9 cellular contexts compared by ENCODE assay signal in the genomic region with DNA sequence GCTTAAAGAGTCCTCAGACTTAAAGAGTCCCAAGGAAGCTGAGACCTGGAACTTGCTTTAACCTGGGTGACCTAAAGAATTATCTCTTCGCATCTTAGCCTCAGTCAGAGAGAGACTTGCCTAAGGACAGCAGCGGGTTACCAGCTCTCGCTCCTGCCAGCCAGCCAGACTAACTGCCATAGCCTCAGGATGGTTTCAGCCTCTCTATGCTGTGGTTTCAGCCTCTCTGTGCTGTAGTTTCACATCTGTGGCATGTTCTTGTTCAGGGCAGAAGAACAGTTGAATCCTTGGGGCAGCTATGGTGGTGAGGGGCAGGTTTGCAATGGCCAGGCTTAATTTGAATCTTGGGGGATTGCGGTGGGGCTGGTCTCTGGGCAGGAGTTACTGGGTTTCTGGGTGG. TPM values are rescaled to one million over a fixed set of nuclear protein-coding genes. Genes with fewer than 3 reads are reported as not detected.
A peak's percentile ranks its signal among the peaks of the same experiment; 100 is the strongest.
DNase-seq lines count a peak whose midpoint lies in the region; ATAC-seq and TF ChIP-seq lines count a peak whose summit lies in the region.
"Had no signal": no experiment of that assay in that cellular context is flagged by ENCODE, and none has a peak within 500 bp of the region (broad histone marks: within the 10 kb centered on the region; RNA-seq: fewer than 3 reads in every experiment).

No MANE protein-coding gene starts in this region.

- H3K27me3 Mint-ChIP-seq in CD8-positive, alpha-beta memory T cell: peaks cover 0 to 2% of the 10 kb centered on the region in 2 donors
- no peaks in the 10 kb centered on the region for H3K27me3 Mint-ChIP-seq in dendritic cell treated with granulocyte-macrophage colony-stimulating factor and Interleukin-4, amounts not matched to agents 40 ng/mL and 50 ng/mL, for 4 days
- H3K27me3 Mint-ChIP-seq in osteocyte (ENCODE audit: unreplicated experiment): no peaks in the 10 kb centered on the region

- H3K27ac Mint-ChIP-seq in CD8-positive, alpha-beta memory T cell: peak overlapping the region; percentile 30 to 93 (median 82)
- peak overlapping the region; percentile 98 for H3K27ac Mint-ChIP-seq in dendritic cell treated with granulocyte-macrophage colony-stimulating factor and Interleukin-4, amounts not matched to agents 40 ng/mL and 50 ng/mL, for 4 days
- peak overlapping the region; percentile 84 for H3K27ac Mint-ChIP-seq in osteocyte (ENCODE audit: unreplicated experiment)

- ATAC-seq in PC-3 (no peak), GM18520 (IDR thresholded peaks at IDR 0.05; ENCODE audit: unreplicated experiment) (no peak)

- peak overlapping the region; percentile 99 for H3K4me2 ChIP-seq in PC-3 (ENCODE audit: low read length)

- H3K27ac ChIP-seq in CD8-positive, alpha-beta memory T cell (ENCODE audit: low read depth, low read length): no peak overlapping the region
- no peak overlapping the region for H3K27ac ChIP-seq in PC-3 (ENCODE audit: low read length)

- CTCF ChIA-PET in CD8-positive, alpha-beta memory T cell (lab: Charles Lee): interaction anchor here (0.9 to 2.8 kb wide), 4 partner anchors 28 to 122 kb away, joined by 3 to 6 read pairs (median 4); no protein-coding TSS in a partner anchor
- CTCF ChIA-PET in PC-3 (lab: Charles Lee): no interaction called here

- no peak overlapping the region for H2AFZ ChIP-seq in PC-3 (ENCODE audit: low read length)

- peaks cover 5% of the 10 kb centered on the region for H3F3A ChIP-seq in PC-3 (ENCODE audit: low read length, unreplicated experiment)

- no peaks in the 10 kb centered on the region for H3K9me3 ChIP-seq in CD8-positive, alpha-beta memory T cell (ENCODE audit: low read length)
- no peaks in the 10 kb centered on the region for H3K9me3 ChIP-seq in PC-3 (ENCODE audit: low read length)

- POLR2A ChIA-PET in CD8-positive, alpha-beta memory T cell (lab: Charles Lee): interaction anchor here (0.9 to 2.6 kb wide), 3 partner anchors 10 to 121 kb away, joined by 3 to 13 read pairs (median 4); no protein-coding TSS in a partner anchor
- POLR2A ChIA-PET in PC-3 (lab: Charles Lee; ENCODE audit: unreplicated experiment): no interaction called here

- no peak for DNase-seq in CD8-positive, alpha-beta memory T cell
- DNase-seq in PC-3 (no peak), osteocyte (ENCODE audit: extremely low spot score, unreplicated experiment) (no peak), nucleus accumbens (lab: John Stamatoyannopoulos, UW) (no peak), T-helper 9 cell (no peak)
- DNase-seq in stimulated activated CD8-positive, alpha-beta memory T cell treated with anti-CD3 and anti-CD28 coated beads, Interleukin-4, amount 100 ng/mL, for 48 hours: no peak
- DNase-seq: NCI-H1092 treated with DMSO at 0.1 percent for 48 hours had no signal

- peaks cover 67% of the 10 kb centered on the region for H3K4me1 ChIP-seq in CD8-positive, alpha-beta memory T cell (ENCODE audit: insufficient read depth, low read length)
- H3K4me1 ChIP-seq in PC-3 (ENCODE audit: insufficient read depth, low read length): peaks cover 38% of the 10 kb centered on the region

- H4K20me1 ChIP-seq in PC-3 (ENCODE audit: low read length): peaks cover 6% of the 10 kb centered on the region; the same call in 1 of the 2 replicates

- intact Hi-C loops in PC-3 (cut with micrococcal nuclease): no loop called here
- intact Hi-C loops in dendritic cell treated with granulocyte-macrophage colony-stimulating factor and Interleukin-4, amounts not matched to agents 40 ng/mL and 50 ng/mL, for 4 days (cut with micrococcal nuclease): no loop called here

- H3K9me2 ChIP-seq in PC-3 (replicated peaks; ENCODE audit: low read length): no peaks in the 10 kb centered on the region

- peaks cover 55 to 79% (median 55%) of the 10 kb centered on the region in 3 donors for H3K4me1 Mint-ChIP-seq in CD8-positive, alpha-beta memory T cell
- H3K4me1 Mint-ChIP-seq in dendritic cell treated with granulocyte-macrophage colony-stimulating factor and Interleukin-4, amounts not matched to agents 40 ng/mL and 50 ng/mL, for 4 days (ENCODE audit: low read depth): peaks cover 81% of the 10 kb centered on the region
- peaks cover 68% of the 10 kb centered on the region for H3K4me1 Mint-ChIP-seq in osteocyte (ENCODE audit: unreplicated experiment)

- no peak overlapping the region for H3K9ac ChIP-seq in PC-3 (ENCODE audit: low read length)

- no peak overlapping the region for H3K4me3 ChIP-seq in CD8-positive, alpha-beta memory T cell (ENCODE audit: low read length)
- no peak overlapping the region for H3K4me3 ChIP-seq in PC-3 (ENCODE audit: low read length)

- H3K4me3 Mint-ChIP-seq in CD8-positive, alpha-beta memory T cell: peak overlapping the region; percentile 60 to 90 (median 79)
- peak overlapping the region; percentile 38 for H3K4me3 Mint-ChIP-seq in dendritic cell treated with granulocyte-macrophage colony-stimulating factor and Interleukin-4, amounts not matched to agents 40 ng/mL and 50 ng/mL, for 4 days
- peak overlapping the region; percentile 87 for H3K4me3 Mint-ChIP-seq in osteocyte (ENCODE audit: unreplicated experiment)

- peaks cover 46% of the 10 kb centered on the region for H3K79me2 ChIP-seq in PC-3 (ENCODE audit: low read length)

- no peaks in the 10 kb centered on the region for H3K9me3 Mint-ChIP-seq in CD8-positive, alpha-beta memory T cell
- no peaks in the 10 kb centered on the region for H3K9me3 Mint-ChIP-seq in dendritic cell treated with granulocyte-macrophage colony-stimulating factor and Interleukin-4, amounts not matched to agents 40 ng/mL and 50 ng/mL, for 4 days
- H3K9me3 Mint-ChIP-seq in osteocyte (ENCODE audit: unreplicated experiment): no peaks in the 10 kb centered on the region

- H3K27me3 ChIP-seq in CD8-positive, alpha-beta memory T cell (ENCODE audit: insufficient read depth, low read length, poor library complexity, severe bottlenecking): no peaks in the 10 kb centered on the region
- no peaks in the 10 kb centered on the region for H3K27me3 ChIP-seq in PC-3 (ENCODE audit: low read length)

- H3K36me3 Mint-ChIP-seq in CD8-positive, alpha-beta memory T cell: peaks cover 0 to 50% (median 0%) of the 10 kb centered on the region in 3 donors
- H3K36me3 Mint-ChIP-seq in dendritic cell treated with granulocyte-macrophage colony-stimulating factor and Interleukin-4, amounts not matched to agents 40 ng/mL and 50 ng/mL, for 4 days (ENCODE audit: low read depth): peaks cover 64% of the 10 kb centered on the region
- peaks cover 5% of the 10 kb centered on the region for H3K36me3 Mint-ChIP-seq in osteocyte (ENCODE audit: unreplicated experiment)

- TF ChIP-seq CTCF in PC-3 (conservative IDR thresholded peaks at IDR 0.05; ENCODE audit: low read depth, low read length) (no peak), osteocyte (IDR thresholded peaks at IDR 0.05) (no peak)

- BruUV-seq in PC-3 (replicated peaks; lab: Mats Ljungman, UMichigan): no TSS peak

- peaks cover 4% of the 10 kb centered on the region for H3K36me3 ChIP-seq in CD8-positive, alpha-beta memory T cell (ENCODE audit: insufficient read depth, low read length)
- H3K36me3 ChIP-seq in PC-3 (ENCODE audit: low read depth, low read length): no peaks in the 10 kb centered on the region

RNA-seq across cellular contexts. Expression of a gene that starts 2.3 kb away (rescaled TPM):
- total RNA-seq in CD8-positive, alpha-beta memory T cell: 10 to 100 TPM; 44.9 to 49.8 TPM
- polyA plus RNA-seq in CD8-positive, alpha-beta memory T cell: 60.6 TPM
- total RNA-seq in PC-3 (2014; rRNA removed) (68.3 and 93.2 TPM in 2 replicates), osteocyte (62.8 and 65.8 TPM in 2 replicates)

RNA-seq across cellular contexts. Expression of a gene that starts 6.3 kb away (rescaled TPM):
- 10 to 100 TPM; 13.3 to 13.8 TPM for total RNA-seq in CD8-positive, alpha-beta memory T cell
- 14.6 TPM for polyA plus RNA-seq in CD8-positive, alpha-beta memory T cell
- total RNA-seq in PC-3 (2014; rRNA removed) (12.7 and 13.1 TPM in 2 replicates), osteocyte (9.9 and 10.8 TPM in 2 replicates)

RNA-seq across cellular contexts. Expression of a gene that starts 33.9 kb away (rescaled TPM):
- total RNA-seq in CD8-positive, alpha-beta memory T cell: 100 to 1,000 TPM; 196 to 204 TPM
- polyA plus RNA-seq in CD8-positive, alpha-beta memory T cell: 2.7 TPM
- 47.9 and 96.6 TPM in 2 replicates for total RNA-seq in PC-3 (2014; rRNA removed)
- 300 and 534 TPM in 2 replicates for total RNA-seq in osteocyte

RNA-seq across cellular contexts. Expression of a gene that starts 34.2 kb away (rescaled TPM):
- total RNA-seq in CD8-positive, alpha-beta memory T cell: 1 to 10 TPM in 1 of 2 experiments, under 1 TPM in 1; 0.91 to 1.2 TPM
- polyA plus RNA-seq in CD8-positive, alpha-beta memory T cell: 0.59 TPM
- 1.3 and 1.6 TPM in 2 replicates for total RNA-seq in PC-3 (2014; rRNA removed)
- 0.16 and 0.24 TPM in 2 replicates for total RNA-seq in osteocyte

RNA-seq across cellular contexts. Expression of a gene that starts 55.1 kb away (rescaled TPM):
- 10 to 100 TPM; 65.8 to 71.9 TPM for total RNA-seq in CD8-positive, alpha-beta memory T cell
- polyA plus RNA-seq in CD8-positive, alpha-beta memory T cell: 61.5 TPM
- total RNA-seq in PC-3 (2014; rRNA removed) (45.8 and 63.1 TPM in 2 replicates), osteocyte (57.7 and 74.9 TPM in 2 replicates)
